In the genomic region with DNA sequence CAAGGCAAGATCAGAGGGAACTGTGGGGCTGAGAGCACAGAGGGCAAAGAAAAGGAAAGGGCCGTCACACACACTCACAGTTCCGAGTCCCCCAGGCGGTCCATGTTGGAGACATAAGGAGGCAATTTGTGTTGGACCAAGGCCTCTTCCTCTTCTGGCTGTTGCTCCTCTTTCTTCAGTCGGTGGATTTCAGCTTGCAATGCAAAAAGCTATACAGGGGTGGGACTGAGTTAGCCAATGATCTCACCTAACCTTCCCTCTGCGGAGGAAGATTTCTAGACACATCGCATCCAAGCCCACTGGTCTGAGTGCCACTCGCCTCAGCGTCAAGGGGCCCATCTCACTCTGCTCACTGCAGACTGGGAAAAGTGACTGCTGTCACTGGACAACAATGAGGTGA, we compare ENCODE assay signal across 24 cellular contexts. TPM values are rescaled to one million over a fixed set of nuclear protein-coding genes. Genes with fewer than 3 reads are reported as not detected.
"Had no signal": no experiment of that assay in that cellular context is flagged by ENCODE, and none has a peak within 500 bp of the region (broad histone marks: within the 10 kb centered on the region; RNA-seq: fewer than 3 reads in every experiment).

No MANE protein-coding gene starts in this region.

- H3K9me3 ChIP-seq: colonic mucosa, gastrocnemius medialis, heart left ventricle, left ventricle myocardium inferior, mucosa of descending colon, ovary, thyroid gland, uterus had no signal

- H3K4me1 ChIP-seq: colonic mucosa, uterus had no signal

- H3K27me3 Mint-ChIP-seq: activated CD8-positive, alpha-beta T cell treated with anti-CD3 and anti-CD28 coated beads for 36 hours; activated T-cell treated with anti-CD3 and anti-CD28 coated beads, Interleukin-2, amount 50 U/mL, for 24 hours; memory B cell; naive B cell had no signal

- ATAC-seq: activated CD8-positive, alpha-beta T cell treated with anti-CD3 and anti-CD28 coated beads for 36 hours; gastrocnemius medialis; heart left ventricle; mucosa of descending colon; sciatic nerve; stimulated activated effector memory CD8-positive, alpha-beta T cell treated with anti-CD3 and anti-CD28 coated beads, Interleukin-12 subunit alpha, Interleukin-12 subunit beta, amount 100 ng/mL, for 72 hours; WTC11 had no signal

- H3K9me3 Mint-ChIP-seq: activated CD8-positive, alpha-beta T cell treated with anti-CD3 and anti-CD28 coated beads for 36 hours; activated T-cell treated with anti-CD3 and anti-CD28 coated beads, Interleukin-2, amount 50 U/mL, for 24 hours; activated T-helper 2 cell treated with anti-CD3 and anti-CD28 coated beads, Interferon-gamma antibody, Interleukin-2, Interleukin-4, amounts not matched to agents 10 μg/mL and 5 μg/mL and 100 μg/mL, durations not matched to agents 14 hours and 24 hours and 36 hours; brain; memory B cell; naive B cell; stimulated activated effector memory CD8-positive, alpha-beta T cell treated with anti-CD3 and anti-CD28 coated beads, Interleukin-12 subunit alpha, Interleukin-12 subunit beta, amount 100 ng/mL, for 72 hours; T-helper 2 cell treated with Interferon-gamma antibody and Interleukin-4, amounts not matched to agents 5 μg/mL and 100 μg/mL, for 36 hours; WTC11 had no signal

- H3K36me3 ChIP-seq: colonic mucosa, ovary, uterus had no signal

- H3K4me3 ChIP-seq: colonic mucosa, gastrocnemius medialis, heart left ventricle, left ventricle myocardium inferior, mucosa of descending colon, ovary, smooth muscle cell, thyroid gland, uterus had no signal

- H3K27ac ChIP-seq: colonic mucosa, gastrocnemius medialis, heart left ventricle, left ventricle myocardium inferior, ovary, thyroid gland, uterus had no signal

- H3K27me3 ChIP-seq: colonic mucosa, gastrocnemius medialis, heart left ventricle, ovary, thyroid gland, uterus had no signal

- H3K4me3 Mint-ChIP-seq: activated CD8-positive, alpha-beta T cell treated with anti-CD3 and anti-CD28 coated beads for 36 hours; activated T-cell treated with anti-CD3 and anti-CD28 coated beads, Interleukin-2, amount 50 U/mL, for 24 hours; brain; memory B cell; stimulated activated effector memory CD8-positive, alpha-beta T cell treated with anti-CD3 and anti-CD28 coated beads, Interleukin-12 subunit alpha, Interleukin-12 subunit beta, amount 100 ng/mL, for 72 hours; T-helper 2 cell treated with Interferon-gamma antibody and Interleukin-4, amounts not matched to agents 5 μg/mL and 100 μg/mL, for 36 hours; WTC11 had no signal

- H3K27ac Mint-ChIP-seq: activated CD8-positive, alpha-beta T cell treated with anti-CD3 and anti-CD28 coated beads for 36 hours; activated T-helper 2 cell treated with anti-CD3 and anti-CD28 coated beads, Interferon-gamma antibody, Interleukin-2, Interleukin-4, amounts not matched to agents 10 μg/mL and 5 μg/mL and 100 μg/mL, durations not matched to agents 14 hours and 24 hours and 36 hours; stimulated activated effector memory CD8-positive, alpha-beta T cell treated with anti-CD3 and anti-CD28 coated beads, Interleukin-12 subunit alpha, Interleukin-12 subunit beta, amount 100 ng/mL, for 72 hours; T-helper 2 cell treated with Interferon-gamma antibody and Interleukin-4, amounts not matched to agents 5 μg/mL and 100 μg/mL, for 36 hours; WTC11 had no signal

- H3K4me2 ChIP-seq: smooth muscle cell had no signal

- DNase-seq: activated CD4-positive, alpha-beta T cell treated with anti-CD3 and anti-CD28 coated beads for 4 hours; activated CD8-positive, alpha-beta T cell treated with anti-CD3 and anti-CD28 coated beads for 36 hours; activated naive CD4-positive, alpha-beta T cell treated with Interleukin-2 at 50 U/mL for 16 hours; activated T-cell treated with anti-CD3 and anti-CD28 coated beads, Interleukin-2, amount 50 U/mL, for 24 hours; central memory CD4-positive, alpha-beta T cell; colonic mucosa; gastrocnemius medialis; heart left ventricle; kidney glomerular epithelial cell; left ventricle myocardium inferior; mucosa of descending colon; naive B cell; ovary; stimulated activated CD4-positive, alpha-beta T cell treated with anti-CD3 and anti-CD28 coated beads, Interleukin-4, amount 100 ng/mL, for 24 hours; thyroid gland; uterus had no signal

RNA-seq across cellular contexts. Expression of a gene that starts 27.8 kb away (rescaled TPM):
- total RNA-seq: activated CD8-positive, alpha-beta T cell treated with anti-CD3 and anti-CD28 coated beads for 36 hours; activated T-helper 2 cell treated with anti-CD3 and anti-CD28 coated beads, Interferon-gamma antibody, Interleukin-2, Interleukin-4, amounts not matched to agents 10 μg/mL and 5 μg/mL and 100 μg/mL, durations not matched to agents 14 hours and 24 hours and 36 hours; colonic mucosa; gastrocnemius medialis; heart left ventricle; left ventricle myocardium inferior; mucosa of descending colon; ovary; sciatic nerve; smooth muscle cell; thyroid gland; uterus; WTC11 had no signal

RNA-seq across cellular contexts. Expression of a gene that starts 58.0 kb away (rescaled TPM):
- total RNA-seq: smooth muscle cell, WTC11 had no signal
